ENCODE assay signal across 9 cellular contexts in genomic region chr9:130535818-130536521, GRCh38. TPM values are rescaled to one million over a fixed set of nuclear protein-coding genes. Genes with fewer than 3 reads are reported as not detected.
DNase-seq lines count a peak whose midpoint lies in the region; ATAC-seq, FAIRE-seq and TF ChIP-seq lines count a peak whose summit lies in the region.
"Had no signal": no experiment of that assay in that cellular context is flagged by ENCODE, and none has a peak within 500 bp of the region (broad histone marks: within the 10 kb centered on the region; RNA-seq: fewer than 3 reads in every experiment).

No MANE protein-coding gene starts in this region.

- FAIRE-seq in D721Med (lab: Jason Lieb, UNC): no peak
- FAIRE-seq: small intestine had no signal

- TF ChIP-seq CTCF in mesothelial cell of epicardium (IDR thresholded peaks at IDR 0.05; ENCODE audit: unreplicated experiment) (no peak), GM13977 (IDR thresholded peaks at IDR 0.05; ENCODE audit: extremely low read depth, insufficient read depth, missing control alignments) (no peak), D721Med (IDR thresholded peaks at IDR 0.05; ENCODE audit: insufficient read depth, missing control alignments) (no peak)

- H3K36me3 Mint-ChIP-seq in mesothelial cell of epicardium: no peaks in the 10 kb centered on the region

- no peaks in the 10 kb centered on the region for H3K9me3 Mint-ChIP-seq in mesothelial cell of epicardium

- DNase-seq in DMS153 treated with DMSO at 0.1 percent for 48 hours (lab: John Stamatoyannopoulos, UW; ENCODE audit: unreplicated experiment) (peak; percentile 98), NCI-H2107 (lab: John Stamatoyannopoulos, UW) (peak; percentile 87), dermis blood vessel endothelial cell (peak; percentile 11), mesothelial cell of epicardium (ENCODE audit: low spot score in 2 of 2, unreplicated experiment in 2 of 2) (peak in 1 of 2 experiments; percentile 59), GM13977 (ENCODE audit: low spot score) (no peak), D721Med (ENCODE audit: insufficient read length, low spot score) (no peak), NCI-H1694 treated with DMSO at 0.1 percent for 48 hours (lab: John Stamatoyannopoulos, UW) (no peak)
- DNase-seq: small intestine had no signal

- H3K4me1 Mint-ChIP-seq in mesothelial cell of epicardium: peaks cover 55% of the 10 kb centered on the region

- peak overlapping the region; percentile 61 for H3K4me3 Mint-ChIP-seq in mesothelial cell of epicardium

- no peak for ATAC-seq in HG03565 (IDR thresholded peaks at IDR 0.05; ENCODE audit: unreplicated experiment)

- peak overlapping the region; percentile 78 for H3K27ac Mint-ChIP-seq in mesothelial cell of epicardium

- peaks cover 31% of the 10 kb centered on the region for H3K27me3 Mint-ChIP-seq in mesothelial cell of epicardium (ENCODE audit: low read depth)

- in situ Hi-C loops in GM13977 (cut with MboI; ENCODE audit: low pct_unique_long_range_greater_than_20kb, low sequenced_read_pairs, unreplicated experiment): no loop called here

RNA-seq across cellular contexts. Expression of gene FUBP3, which starts 43.4 kb away (rescaled TPM):
- total RNA-seq in dermis blood vessel endothelial cell: 27.4 and 38.7 TPM in 2 replicates
- 70.8 to 77.0 TPM (median 73.1 TPM) in 3 replicates for total RNA-seq in mesothelial cell of epicardium

Comparison
In these comparisons a context has a peak if more than half of its experiments do, and no peak if none do; other contexts are left out.
1. DNase-seq: peak in DMS153 treated with DMSO at 0.1 percent for 48 hours (single experiment), NCI-H2107 (single experiment) and dermis blood vessel endothelial cell (single experiment); none in GM13977 (single experiment), D721Med (single experiment) and NCI-H1694 treated with DMSO at 0.1 percent for 48 hours (single experiment).